Comparison of ENCODE assay signal across 2 cellular contexts in the genomic region with DNA sequence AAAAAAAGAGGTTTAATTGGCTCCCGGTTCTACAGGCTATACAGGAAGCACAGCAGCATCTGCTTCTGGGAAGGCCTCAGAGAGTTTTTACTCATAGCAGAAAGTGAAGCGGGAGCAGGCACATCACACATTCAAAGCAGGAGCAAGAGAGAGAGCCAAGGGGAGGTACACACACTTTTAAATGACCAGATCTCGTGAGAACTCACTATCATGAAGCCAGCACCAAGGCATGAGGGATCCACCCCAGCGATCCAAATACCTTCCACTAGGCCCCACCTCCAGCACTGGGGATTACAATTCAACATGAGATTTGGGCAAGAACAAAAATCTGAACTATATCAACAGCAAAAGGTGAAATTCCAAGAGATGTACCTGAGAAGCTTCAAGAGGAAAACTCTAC.
TF ChIP-seq lines count a peak whose summit lies in the region.

No MANE protein-coding gene starts in this region.

TF ChIP-seq in HepG2, 621 proteins besides CTCF, POLR2A, EP300 and RAD21:
- no peak for TF ChIP-seq NONO (IDR thresholded peaks at IDR 0.05)
- no peak for TF ChIP-seq NONO (CRISPR knock-in tag; conservative IDR thresholded peaks at IDR 0.05)
- peak; percentile 55; the same call in 1 of the 2 replicates for TF ChIP-seq CHD2 (IDR thresholded peaks at IDR 0.05; ENCODE audit: low read depth, low read length)

TF ChIP-seq in K562, 482 proteins besides CTCF, POLR2A, EP300 and RAD21:
- TF ChIP-seq HNRNPUL1 (IDR thresholded peaks at IDR 0.05; ENCODE audit: low read length) (no peak), IFI16 (CRISPR knock-in tag; IDR thresholded peaks at IDR 0.05) (no peak), CHD2 (IDR thresholded peaks at IDR 0.05; ENCODE audit: low read depth, low read length) (peak; percentile 68; the same call in 1 of the 2 replicates)
- TF ChIP-seq, protein P1, sequence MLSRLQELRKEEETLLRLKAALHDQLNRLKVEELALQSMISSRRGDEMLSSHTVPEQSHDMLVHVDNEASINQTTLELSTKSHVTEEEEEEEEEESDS (CRISPR knock-in tag; IDR thresholded peaks at IDR 0.05) = no peak
